In genomic region chr10:14840178-14840577, GRCh38 we compare ENCODE assay signal across 17 cellular contexts. TPM values are rescaled to one million over a fixed set of nuclear protein-coding genes. Genes with fewer than 3 reads are reported as not detected.
DNase-seq lines count a peak whose midpoint lies in the region; ATAC-seq and TF ChIP-seq lines count a peak whose summit lies in the region.
"Had no signal": no experiment of that assay in that cellular context is flagged by ENCODE, and none has a peak within 500 bp of the region (broad histone marks: within the 10 kb centered on the region; RNA-seq: fewer than 3 reads in every experiment).

No MANE protein-coding gene starts in this region.

- peaks cover 42% of the 10 kb centered on the region for H3K79me2 ChIP-seq in SU-DHL-6 (ENCODE audit: insufficient read depth, low read length)

- H3K36me3 ChIP-seq in SU-DHL-6 (ENCODE audit: low read length) = peaks cover 31% of the 10 kb centered on the region
- H3K36me3 ChIP-seq in endodermal cell (ENCODE audit: control insufficient read depth, insufficient read depth, low read length) = peaks cover 51% of the 10 kb centered on the region
- peaks cover 22% of the 10 kb centered on the region for H3K36me3 ChIP-seq in H7 (replicated peaks; ENCODE audit: control insufficient read depth, insufficient read depth, low read length)

- WGBS in endodermal cell (ENCODE audit: insufficient coverage in 1 of 2, insufficient read length in 1 of 2), 2 experiments = 88 to 93% methylated on average over 1 to 2 of the region's 2 CpGs

- no peaks in the 10 kb centered on the region for H3K4me1 ChIP-seq in endodermal cell (ENCODE audit: control insufficient read depth, insufficient read depth, low read length)
- H3K4me1 ChIP-seq: SJCRH30 had no signal

- H3K4me3 Mint-ChIP-seq in activated naive CD4-positive, alpha-beta T cell treated with anti-CD3 and anti-CD28 coated beads, Interleukin-2, amount 50 U/mL, for 24 hours = peak overlapping the region; percentile 93
- no peak overlapping the region for H3K4me3 Mint-ChIP-seq in endodermal cell
- H3K4me3 Mint-ChIP-seq in type B pancreatic cell = peak overlapping the region; percentile 72

- H3K27me3 ChIP-seq in SU-DHL-6 (ENCODE audit: low read length) (no peaks in the 10 kb centered on the region), endodermal cell (ENCODE audit: control insufficient read depth, insufficient read depth, low read length, poor library complexity, severe bottlenecking) (no peaks in the 10 kb centered on the region), H7 (ENCODE audit: control insufficient read depth, insufficient read depth, low read length) (no peaks in the 10 kb centered on the region)
- H3K27me3 ChIP-seq: foreskin keratinocyte, SJCRH30, vagina had no signal

- no peaks in the 10 kb centered on the region for H3F3A ChIP-seq in SU-DHL-6 (ENCODE audit: insufficient read depth)

- H3K9ac ChIP-seq in SU-DHL-6 (ENCODE audit: low read length) (no peak overlapping the region), endodermal cell (ENCODE audit: extremely low read depth, low read length, poor library complexity, severe bottlenecking) (peak overlapping the region; percentile 94)

- H3K4me3 ChIP-seq in SU-DHL-6 (ENCODE audit: insufficient read depth, low read length, poor library complexity, severe bottlenecking) (no peak overlapping the region), endodermal cell (ENCODE audit: low read length) (no peak overlapping the region), H7 (ENCODE audit: insufficient read depth, low read depth, low read length) (no peak overlapping the region)

- no peaks in the 10 kb centered on the region for H3K9me3 Mint-ChIP-seq in activated naive CD4-positive, alpha-beta T cell treated with anti-CD3 and anti-CD28 coated beads, Interleukin-2, amount 50 U/mL, for 24 hours
- H3K9me3 Mint-ChIP-seq in endodermal cell (no peaks in the 10 kb centered on the region), type B pancreatic cell (no peaks in the 10 kb centered on the region)

- peak overlapping the region; percentile 38 for H3K27ac Mint-ChIP-seq in activated naive CD4-positive, alpha-beta T cell treated with anti-CD3 and anti-CD28 coated beads, Interleukin-2, amount 50 U/mL, for 24 hours
- H3K27ac Mint-ChIP-seq in endodermal cell (no peak overlapping the region), type B pancreatic cell (peak overlapping the region; percentile 33)

- no peak for ATAC-seq in HG03565 (IDR thresholded peaks at IDR 0.05; ENCODE audit: unreplicated experiment)
- ATAC-seq: foreskin keratinocyte, left ventricle myocardium superior had no signal

- peaks cover 29% of the 10 kb centered on the region for H3K4me1 Mint-ChIP-seq in activated naive CD4-positive, alpha-beta T cell treated with anti-CD3 and anti-CD28 coated beads, Interleukin-2, amount 50 U/mL, for 24 hours
- peaks cover 12% of the 10 kb centered on the region for H3K4me1 Mint-ChIP-seq in endodermal cell
- peaks cover 14% of the 10 kb centered on the region for H3K4me1 Mint-ChIP-seq in type B pancreatic cell (ENCODE audit: unreplicated experiment)

- TF ChIP-seq CTCF in SU-DHL-6 (IDR thresholded peaks at IDR 0.05; ENCODE audit: insufficient read depth, low read length, poor library complexity, severe bottlenecking) = no peak
- TF ChIP-seq CTCF in endodermal cell (conservative IDR thresholded peaks at IDR 0.05) = no peak
- TF ChIP-seq CTCF in type B pancreatic cell (conservative IDR thresholded peaks at IDR 0.05) = no peak

- H3K27ac ChIP-seq in SU-DHL-6 (ENCODE audit: low read depth, low read length) = no peak overlapping the region
- H3K27ac ChIP-seq in endodermal cell (ENCODE audit: low read depth, low read length) = no peak overlapping the region
- H3K27ac ChIP-seq: foreskin keratinocyte, SJCRH30, vagina had no signal

- H3K27me3 Mint-ChIP-seq in activated naive CD4-positive, alpha-beta T cell treated with anti-CD3 and anti-CD28 coated beads, Interleukin-2, amount 50 U/mL, for 24 hours = no peaks in the 10 kb centered on the region
- no peaks in the 10 kb centered on the region for H3K27me3 Mint-ChIP-seq in endodermal cell (ENCODE audit: insufficient read depth)
- H3K27me3 Mint-ChIP-seq in type B pancreatic cell = no peaks in the 10 kb centered on the region

- H3K9me3 ChIP-seq in SU-DHL-6 (ENCODE audit: insufficient read depth, low read length) (no peaks in the 10 kb centered on the region), endodermal cell (ENCODE audit: control insufficient read depth, low read length) (no peaks in the 10 kb centered on the region)
- H3K9me3 ChIP-seq: SJCRH30, vagina had no signal

- H3K9me2 ChIP-seq in SU-DHL-6 (replicated peaks; ENCODE audit: insufficient read depth, low read length) = no peaks in the 10 kb centered on the region

- no peak overlapping the region for H2AFZ ChIP-seq in SU-DHL-6 (ENCODE audit: low read depth, low read length, severe bottlenecking)

- peaks cover 5% of the 10 kb centered on the region; the same call in 1 of the 2 replicates for H4K20me1 ChIP-seq in SU-DHL-6 (ENCODE audit: low read depth, low read length)

- peaks cover 9% of the 10 kb centered on the region for H3K36me3 Mint-ChIP-seq in activated naive CD4-positive, alpha-beta T cell treated with anti-CD3 and anti-CD28 coated beads, Interleukin-2, amount 50 U/mL, for 24 hours
- peaks cover 48% of the 10 kb centered on the region for H3K36me3 Mint-ChIP-seq in endodermal cell (ENCODE audit: low read depth)
- H3K36me3 Mint-ChIP-seq in type B pancreatic cell = peaks cover 14% of the 10 kb centered on the region

- DNase-seq in activated naive CD4-positive, alpha-beta T cell treated with anti-CD3 and anti-CD28 coated beads, Interleukin-2, amount 50 U/mL, for 16 hours = no peak
- DNase-seq in endodermal cell (no peak), type B pancreatic cell (ENCODE audit: extremely low spot score, unreplicated experiment) (no peak), NCI-H82 (lab: John Stamatoyannopoulos, UW) (no peak), H7 (no peak)
- DNase-seq: AML-193, amniotic stem cell, foreskin keratinocyte, left ventricle myocardium superior, MM.1S, NCI-H1930, NCI-H524 treated with DMSO at 0.1 percent for 48 hours, SJCRH30 had no signal

- H3K4me2 ChIP-seq in SU-DHL-6 (ENCODE audit: low read depth, low read length, poor library complexity, severe bottlenecking) = peak overlapping the region; percentile 71

RNA-seq across cellular contexts. Expression of gene HSPA14, which starts 2.1 kb away (rescaled TPM):
- 10 to 100 TPM; 17.1 to 24.9 TPM for total RNA-seq in endodermal cell
- polyA plus RNA-seq in endodermal cell (2013, experiment 1 of 2) = 22.6 TPM
- polyA plus RNA-seq in endodermal cell (2013, experiment 2 of 2) = 23.9 TPM
- 10.6 and 17.3 TPM in 2 replicates for total RNA-seq in type B pancreatic cell (ENCODE audit: low replicate concordance)
- total RNA-seq in H7 (2014; rRNA removed; shearing (Covaris generic)) = 18.5 and 24.0 TPM in 2 replicates

RNA-seq across cellular contexts. Expression of gene MSANTD7, which starts 2.1 kb away (rescaled TPM):
- total RNA-seq in endodermal cell (10 to 100 TPM; 14.6 to 15.6 TPM), type B pancreatic cell (ENCODE audit: low replicate concordance) (15.3 and 18.1 TPM in 2 replicates)
- 13.9 TPM for polyA plus RNA-seq in endodermal cell (2013, experiment 1 of 2)
- 14.6 TPM for polyA plus RNA-seq in endodermal cell (2013, experiment 2 of 2)
- 17.4 and 23.7 TPM in 2 replicates for total RNA-seq in H7 (2014; rRNA removed; shearing (Covaris generic))

RNA-seq across cellular contexts. Expression of gene CDNF, which starts 2.3 kb away (rescaled TPM):
- 1 to 10 TPM in 1 of 2 donors, under 1 TPM in 1; 0.51 to 1.2 TPM for total RNA-seq in endodermal cell
- 2.5 TPM for polyA plus RNA-seq in endodermal cell (2013, experiment 1 of 2)
- 1.5 TPM for polyA plus RNA-seq in endodermal cell (2013, experiment 2 of 2)
- total RNA-seq in type B pancreatic cell (ENCODE audit: low replicate concordance) = 1.1 and 1.3 TPM in 2 replicates
- 0.28 and 2.8 TPM in 2 replicates for total RNA-seq in H7 (2014; rRNA removed; shearing (Covaris generic))
- total RNA-seq: SJCRH30 had no signal

RNA-seq across cellular contexts. Expression of gene SUV39H2, which starts 38.5 kb away (rescaled TPM):
- total RNA-seq in endodermal cell (10 to 100 TPM; 35.4 to 37.6 TPM), type B pancreatic cell (ENCODE audit: low replicate concordance) (16.5 and 39.7 TPM in 2 replicates)
- 45.4 TPM for polyA plus RNA-seq in endodermal cell (2013, experiment 1 of 2)
- 50.7 TPM for polyA plus RNA-seq in endodermal cell (2013, experiment 2 of 2)
- 26.8 and 27.6 TPM in 2 replicates for total RNA-seq in H7 (2014; rRNA removed; shearing (Covaris generic))
